Comparison of ENCODE assay signal across 9 cellular contexts in genomic region chr10:103918053-103918846, GRCh38. TPM values are rescaled to one million over a fixed set of nuclear protein-coding genes. Genes with fewer than 3 reads are reported as not detected.
A peak's percentile ranks its signal among the peaks of the same experiment; 100 is the strongest.
DNase-seq lines count a peak whose midpoint lies in the region; ATAC-seq, FAIRE-seq and TF ChIP-seq lines count a peak whose summit lies in the region.
"Had no signal": no experiment of that assay in that cellular context is flagged by ENCODE, and none has a peak within 500 bp of the region (broad histone marks: within the 10 kb centered on the region; RNA-seq: fewer than 3 reads in every experiment).

A gene with protein sequence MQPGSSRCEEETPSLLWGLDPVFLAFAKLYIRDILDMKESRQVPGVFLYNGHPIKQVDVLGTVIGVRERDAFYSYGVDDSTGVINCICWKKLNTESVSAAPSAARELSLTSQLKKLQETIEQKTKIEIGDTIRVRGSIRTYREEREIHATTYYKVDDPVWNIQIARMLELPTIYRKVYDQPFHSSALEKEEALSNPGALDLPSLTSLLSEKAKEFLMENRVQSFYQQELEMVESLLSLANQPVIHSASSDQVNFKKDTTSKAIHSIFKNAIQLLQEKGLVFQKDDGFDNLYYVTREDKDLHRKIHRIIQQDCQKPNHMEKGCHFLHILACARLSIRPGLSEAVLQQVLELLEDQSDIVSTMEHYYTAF (minus strand): TSS chr10:103918184. CDS start chr10:103917594, 590 bp downstream.

- H2AFZ ChIP-seq in keratinocyte (ENCODE audit: control insufficient read depth, low read length), result peak within 1 kb of the TSS; percentile 91

- DNase-seq in AG09319 (ENCODE audit: extremely low read depth, low read depth), result peak; percentile 93
- peak; percentile 68 to 87 for DNase-seq in NCI-H446 (lab: John Stamatoyannopoulos, UW)
- peak; percentile 96 for DNase-seq in cerebellar cortex (ENCODE audit: low spot score)
- DNase-seq in keratinocyte (ENCODE audit: low read depth, low spot score), result peak; percentile 66
- peak; percentile 90 to 95 for DNase-seq in stimulated activated CD4-positive, alpha-beta T cell treated with anti-CD3 and anti-CD28 coated beads, Interleukin-15, amount 100 ng/mL, for 1 hour (ENCODE audit: low read depth in 1 of 2, low spot score in 1 of 2)

- TF ChIP-seq CTCF in AG09319 (IDR thresholded peaks at IDR 0.05; ENCODE audit: low read depth, low read length), result no peak
- peak in 1 of 3 experiments; percentile 23 for TF ChIP-seq CTCF in keratinocyte (optimal IDR thresholded peaks at IDR 0.05 in 1 of 3, IDR thresholded peaks at IDR 0.05 in 1 of 3, conservative IDR thresholded peaks at IDR 0.05 in 1 of 3; ENCODE audit: extremely low read depth in 1 of 3, insufficient read depth in 2 of 3, low read length in 3 of 3)

- peaks cover 32% of the 10 kb centered on the region for H3K4me1 ChIP-seq in keratinocyte (ENCODE audit: control insufficient read depth, extremely low read depth, insufficient read depth, low read length)

- peaks cover 0 to 5% of the 10 kb centered on the region in 2 experiments for H3K36me3 ChIP-seq in keratinocyte (ENCODE audit: control insufficient read depth in 2 of 2, extremely low read depth in 1 of 2, insufficient read depth in 2 of 2, low read length in 2 of 2)

- H3K9me3 ChIP-seq in keratinocyte (ENCODE audit: control insufficient read depth, low read depth, low read length), result peaks cover 6% of the 10 kb centered on the region

- no peak for FAIRE-seq in keratinocyte (lab: Jason Lieb, UNC)
- FAIRE-seq: TTC549 had no signal

- dilution Hi-C loops in keratinocyte (cut with MboI; ENCODE audit: extremely low pct_ligation_motif_present, low sequenced_read_pairs), result no loop called here

- peak within 1 kb of the TSS; percentile 72 for H3K9ac ChIP-seq in keratinocyte (ENCODE audit: control insufficient read depth, extremely low read depth, insufficient read depth, low read length)

- H3K27me3 ChIP-seq in keratinocyte (ENCODE audit: control insufficient read depth, extremely low read depth, insufficient read depth, low read length), result no peaks in the 10 kb centered on the region

- peak within 1 kb of the TSS; percentile 96 for H3K4me2 ChIP-seq in keratinocyte (ENCODE audit: control insufficient read depth, extremely low read depth, insufficient read depth, low read depth, low read length)

- peak within 1 kb of the TSS; percentile 71 for H3K27ac ChIP-seq in keratinocyte (ENCODE audit: control insufficient read depth, insufficient read depth, low read length)

- peaks cover 28% of the 10 kb centered on the region for H3K79me2 ChIP-seq in keratinocyte (ENCODE audit: control insufficient read depth, insufficient read depth, low read length)

- H3K9me1 ChIP-seq in keratinocyte (ENCODE audit: control insufficient read depth, extremely low read depth, insufficient read depth, low read length), result no peaks in the 10 kb centered on the region

- no peaks in the 10 kb centered on the region for H4K20me1 ChIP-seq in keratinocyte (ENCODE audit: control insufficient read depth, extremely low read depth, insufficient read depth, low read length)

- H3K4me3 ChIP-seq in keratinocyte (ENCODE audit: control insufficient read depth in 2 of 3, extremely low read depth in 1 of 3, insufficient read depth in 2 of 3, low read depth in 1 of 3, low read length in 3 of 3), result peak within 1 kb of the TSS; percentile 63 to 74 (median 71)

- ATAC-seq in GM19025 (IDR thresholded peaks at IDR 0.05; ENCODE audit: low read depth, unreplicated experiment), result peak; percentile 92
- peak; percentile 91 for ATAC-seq in HG03342 (IDR thresholded peaks at IDR 0.05; ENCODE audit: unreplicated experiment)
- peak; percentile 92 to 96 for ATAC-seq in activated CD4-positive, CD25-positive, alpha-beta regulatory T cell treated with anti-CD3 and anti-CD28 coated beads, Interleukin-2, amount 50 U/mL, for 24 hours

RNA-seq across cellular contexts. Expression of the gene that starts here (rescaled TPM):
- polyA plus RNA-seq in keratinocyte, result 29.0 to 32.5 TPM (median 30.5 TPM) in 3 replicates
- polyA plus RNA-seq in keratinocyte (2011; ENCODE audit: low read depth), result 16.5 TPM
- polyA plus RNA-seq in keratinocyte (2011; cell fraction: cytosol; rRNA removed), result 38.0 and 49.4 TPM in 2 replicates
- 20.2 and 22.2 TPM in 2 replicates for polyA plus RNA-seq in keratinocyte (2011; cell fraction: nucleus; rRNA removed)
- 23.7 and 24.4 TPM in 2 replicates for polyA plus RNA-seq in keratinocyte (2012; ENCODE audit: low replicate concordance)
- polyA minus RNA-seq in keratinocyte, result 18.4 to 22.3 TPM (median 21.6 TPM) in 3 replicates
- 18.0 TPM for polyA minus RNA-seq in keratinocyte (2011; cell fraction: cytosol; rRNA and poly(A)+ RNA removed)
- 6.2 and 12.6 TPM in 2 replicates for polyA minus RNA-seq in keratinocyte (2011; cell fraction: nucleus; rRNA and poly(A)+ RNA removed)

Comparison
In these comparisons a context has a peak if more than half of its experiments do, and no peak if none do; other contexts are left out.
1. Peak in every context shown above with its lines: DNase-seq, ATAC-seq, H3K4me3 ChIP-seq and H3K27ac ChIP-seq.